Comparison of ENCODE assay signal across 18 cellular contexts in the genomic region with DNA sequence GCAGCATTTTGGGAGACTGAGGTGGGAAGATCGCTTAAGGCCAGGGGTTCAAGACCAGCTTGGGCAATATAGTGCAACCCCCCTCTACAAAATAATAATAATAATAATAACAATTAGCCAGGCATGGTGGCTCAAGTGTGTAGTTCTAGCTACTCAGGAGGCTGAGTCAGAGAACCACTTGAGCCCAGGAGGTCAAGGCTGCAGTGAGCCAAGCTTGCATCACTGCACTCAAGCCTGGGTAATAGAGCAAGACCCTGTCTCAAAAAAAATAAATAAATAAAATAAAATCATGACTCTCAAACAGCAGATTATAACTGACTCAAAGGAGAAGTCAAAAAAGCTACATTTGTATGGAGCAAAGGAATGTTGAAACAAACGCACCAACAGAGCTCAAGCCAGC. TPM values are rescaled to one million over a fixed set of nuclear protein-coding genes. Genes with fewer than 3 reads are reported as not detected.
A peak's percentile ranks its signal among the peaks of the same experiment; 100 is the strongest.
DNase-seq lines count a peak whose midpoint lies in the region; ATAC-seq and TF ChIP-seq lines count a peak whose summit lies in the region.
"Not testable (repeated sequence)": the region's sequence is repeated elsewhere in the genome, so short reads cannot be mapped to it uniquely, and the experiment has no call there.
"Had no signal": no experiment of that assay in that cellular context is flagged by ENCODE, and none has a peak within 500 bp of the region (broad histone marks: within the 10 kb centered on the region; RNA-seq: fewer than 3 reads in every experiment).

No MANE protein-coding gene starts in this region.

- not testable (repeated sequence) for H3K36me3 ChIP-seq in MG63, thyroid gland

- intact Hi-C loops in thyroid gland (cut with DNase I), result not testable (repeated sequence)

- ATAC-seq in omental fat pad (ENCODE audit: low FRiP score), result peak; percentile 54

- not testable (repeated sequence) for H3K27me3 ChIP-seq in MG63, thyroid gland

- 28 to 31% methylated on average over 2 of the region's 2 CpGs for WGBS in thyroid gland, 2 donors

- peak overlapping the region; percentile 10 to 56 (median 36) for H3K27ac ChIP-seq in thyroid gland

- in situ Hi-C loops in ACHN (cut with HindIII; ENCODE audit: low pct_ligation_motif_present, low pct_unique_long_range_greater_than_20kb, low sequenced_read_pairs), result not testable (repeated sequence)

- TF ChIP-seq POLR2A in thyroid gland (IDR thresholded peaks at IDR 0.05), result not testable (repeated sequence)

- not testable (repeated sequence) for H3K4me1 ChIP-seq in thyroid gland

- not testable (repeated sequence) for TF ChIP-seq CTCF in omental fat pad (IDR thresholded peaks at IDR 0.05); thyroid gland (IDR thresholded peaks at IDR 0.05)

- H3K4me3 ChIP-seq in MG63; thyroid gland (replicated peaks in 1 of 3): not testable (repeated sequence)

- not testable (repeated sequence) for H3K9me3 ChIP-seq in MG63, thyroid gland

- DNase-seq in ACHN (peak; percentile 22), DMS53 (lab: John Stamatoyannopoulos, UW) (peak; percentile 1), MG63 (peak; percentile 74), kidney glomerular epithelial cell (lab: John Stamatoyannopoulos, UW) (peak; percentile 27), kidney tubule cell (ENCODE audit: low spot score) (peak; percentile 30), renal cortical epithelial cell (ENCODE audit: low read depth) (peak; percentile 1), thyroid gland (peak; percentile 86 to 89)
- not testable (repeated sequence) for DNase-seq in omental fat pad (ENCODE audit: low spot score)

RNA-seq across cellular contexts. Expression of a gene that starts 31.8 kb away (rescaled TPM):
- total RNA-seq in MG63 (2014; rRNA removed; shearing (Covaris generic); ENCODE audit: low replicate concordance), result not detected in 2 replicates
- total RNA-seq in omental fat pad, result under 1 TPM in 1 of 4 donors, not detected in 3; 0.19 TPM
- not detected in 2 replicates for total RNA-seq in renal cortical epithelial cell
- under 1 TPM in 3 of 4 donors, not detected in 1; 0.11 to 0.40 (median 0.15) TPM for total RNA-seq in thyroid gland
- total RNA-seq: A172; A673; B cell; Caco-2; Calu3; CD4-positive, alpha-beta T cell; CD4-positive, CD25-positive, alpha-beta regulatory T cell; CD8-positive, alpha-beta T cell; Daoy; G401 had no signal
